1 cellular context compared by ENCODE assay signal in the genomic region with DNA sequence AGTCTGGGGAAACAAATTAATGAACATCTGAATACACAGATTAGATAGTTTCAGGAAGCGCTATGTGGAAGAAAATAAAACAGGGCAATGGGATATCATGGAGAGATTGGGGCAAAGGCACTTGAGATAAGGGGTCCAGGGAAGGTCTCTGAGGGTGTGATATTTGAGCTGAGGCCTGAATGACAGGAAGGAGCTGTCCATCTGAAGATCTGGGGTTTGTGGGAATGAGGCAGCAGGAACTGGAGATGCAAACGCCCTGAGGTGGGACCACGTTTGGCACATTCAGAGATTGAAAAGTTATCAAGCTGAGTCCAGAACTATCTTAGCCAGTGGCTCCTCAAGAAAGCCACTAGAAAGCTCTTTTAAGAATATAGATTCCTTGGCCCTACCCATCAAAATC.
TF ChIP-seq lines count a peak whose summit lies in the region.

No MANE protein-coding gene starts in this region.

TF ChIP-seq in SK-N-SH treated with all-trans-retinoic acid at 6 μM for 48 hours, 23 proteins besides CTCF, POLR2A, EP300 and RAD21 (continued from another document):
- TF ChIP-seq POU6F1 (CRISPR knock-in tag; IDR thresholded peaks at IDR 0.05; ENCODE audit: borderline replicate concordance, low read depth), result no peak
- TF ChIP-seq, protein P1, sequence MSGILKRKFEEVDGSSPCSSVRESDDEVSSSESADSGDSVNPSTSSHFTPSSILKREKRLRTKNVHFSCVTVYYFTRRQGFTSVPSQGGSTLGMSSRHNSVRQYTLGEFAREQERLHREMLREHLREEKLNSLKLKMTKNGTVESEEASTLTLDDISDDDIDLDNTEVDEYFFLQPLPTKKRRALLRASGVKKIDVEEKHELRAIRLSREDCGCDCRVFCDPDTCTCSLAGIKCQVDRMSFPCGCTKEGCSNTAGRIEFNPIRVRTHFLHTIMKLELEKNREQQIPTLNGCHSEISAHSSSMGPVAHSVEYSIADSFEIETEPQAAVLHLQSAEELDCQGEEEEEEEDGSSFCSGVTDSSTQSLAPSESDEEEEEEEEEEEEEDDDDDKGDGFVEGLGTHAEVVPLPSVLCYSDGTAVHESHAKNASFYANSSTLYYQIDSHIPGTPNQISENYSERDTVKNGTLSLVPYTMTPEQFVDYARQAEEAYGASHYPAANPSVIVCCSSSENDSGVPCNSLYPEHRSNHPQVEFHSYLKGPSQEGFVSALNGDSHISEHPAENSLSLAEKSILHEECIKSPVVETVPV (CRISPR knock-in tag; IDR thresholded peaks at IDR 0.05), result no peak
- no peak for TF ChIP-seq TCF4 (CRISPR knock-in tag; IDR thresholded peaks at IDR 0.05; ENCODE audit: borderline replicate concordance)
- no peak for TF ChIP-seq PPARA (CRISPR knock-in tag; IDR thresholded peaks at IDR 0.05; ENCODE audit: borderline replicate concordance)
- TF ChIP-seq ZNF8 (CRISPR knock-in tag; IDR thresholded peaks at IDR 0.05), result no peak
- TF ChIP-seq ZFP3 (CRISPR knock-in tag; IDR thresholded peaks at IDR 0.05), result no peak
- TF ChIP-seq, protein P2, sequence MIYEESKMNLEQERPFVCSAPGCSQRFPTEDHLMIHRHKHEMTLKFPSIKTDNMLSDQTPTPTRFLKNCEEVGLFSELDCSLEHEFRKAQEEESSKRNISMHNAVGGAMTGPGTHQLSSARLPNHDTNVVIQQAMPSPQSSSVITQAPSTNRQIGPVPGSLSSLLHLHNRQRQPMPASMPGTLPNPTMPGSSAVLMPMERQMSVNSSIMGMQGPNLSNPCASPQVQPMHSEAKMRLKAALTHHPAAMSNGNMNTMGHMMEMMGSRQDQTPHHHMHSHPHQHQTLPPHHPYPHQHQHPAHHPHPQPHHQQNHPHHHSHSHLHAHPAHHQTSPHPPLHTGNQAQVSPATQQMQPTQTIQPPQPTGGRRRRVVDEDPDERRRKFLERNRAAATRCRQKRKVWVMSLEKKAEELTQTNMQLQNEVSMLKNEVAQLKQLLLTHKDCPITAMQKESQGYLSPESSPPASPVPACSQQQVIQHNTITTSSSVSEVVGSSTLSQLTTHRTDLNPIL (CRISPR knock-in tag; IDR thresholded peaks at IDR 0.05; ENCODE audit: low read depth), result no peak
- no peak for TF ChIP-seq BACH2 (CRISPR knock-in tag; IDR thresholded peaks at IDR 0.05; ENCODE audit: borderline replicate concordance)
- TF ChIP-seq PATZ1 (CRISPR knock-in tag; IDR thresholded peaks at IDR 0.05; ENCODE audit: borderline replicate concordance), result no peak
- TF ChIP-seq ARNTL (CRISPR knock-in tag; IDR thresholded peaks at IDR 0.05; ENCODE audit: borderline replicate concordance, low read depth), result no peak
- no peak for TF ChIP-seq TOX (CRISPR knock-in tag; IDR thresholded peaks at IDR 0.05; ENCODE audit: borderline replicate concordance)
- TF ChIP-seq GLIS3 (CRISPR knock-in tag; IDR thresholded peaks at IDR 0.05), result no peak
TF ChIP-seq in SK-N-SH treated with all-trans-retinoic acid at 6 μM for 48 hours: peak in this region for 0.
